14 cellular contexts compared by ENCODE assay signal in genomic region chr11:80592546-80592945, GRCh38.
DNase-seq lines count a peak whose midpoint lies in the region; ATAC-seq and TF ChIP-seq lines count a peak whose summit lies in the region.
"Had no signal": no experiment of that assay in that cellular context is flagged by ENCODE, and none has a peak within 500 bp of the region (broad histone marks: within the 10 kb centered on the region; RNA-seq: fewer than 3 reads in every experiment).

No MANE protein-coding gene starts in this region.

- H3K14ac ChIP-seq in mesenchymal stem cell (ENCODE audit: low read length in 2 of 2): no peak overlapping the region

- no peak overlapping the region for H2AK5ac ChIP-seq in mesenchymal stem cell (ENCODE audit: low read length, severe bottlenecking)

- no TSS peak for BruUV-seq in Caco-2 (replicated peaks; lab: Mats Ljungman, UMichigan)

- no peak overlapping the region for H2AFZ ChIP-seq in mesenchymal stem cell (ENCODE audit: low read depth, low read length)
- H2AFZ ChIP-seq in smooth muscle cell (ENCODE audit: low read depth): no peak overlapping the region

- H3K36me3 ChIP-seq in Caco-2 (ENCODE audit: control insufficient read depth, insufficient read depth, low read length) (no peaks in the 10 kb centered on the region), mesenchymal stem cell (ENCODE audit: control insufficient read depth in 1 of 2, insufficient read depth in 2 of 2, low read depth in 1 of 2, low read length in 2 of 2) (no peaks in the 10 kb centered on the region), smooth muscle cell (ENCODE audit: low read depth) (no peaks in the 10 kb centered on the region), mucosa of descending colon (ENCODE audit: low read depth) (no peaks in the 10 kb centered on the region)
- H3K36me3 ChIP-seq: BLaER1 had no signal

- H3K23ac ChIP-seq in mesenchymal stem cell (ENCODE audit: low read length in 2 of 2): no peak overlapping the region

- H3K4me2 ChIP-seq in mesenchymal stem cell (ENCODE audit: low read length, poor library complexity, severe bottlenecking) (no peak overlapping the region), smooth muscle cell (peak overlapping the region; percentile 76)
- H3K4me2 ChIP-seq: BLaER1 had no signal

- H3K27me3 ChIP-seq in Caco-2 (replicated peaks; ENCODE audit: control insufficient read depth, insufficient read depth, low read length) (no peaks in the 10 kb centered on the region), mesenchymal stem cell (ENCODE audit: control insufficient read depth in 1 of 2, insufficient read depth in 1 of 2, low read length in 2 of 2) (no peaks in the 10 kb centered on the region), smooth muscle cell (ENCODE audit: low read depth) (no peaks in the 10 kb centered on the region)
- H3K27me3 ChIP-seq: BLaER1 had no signal

- H3K4me1 ChIP-seq in Caco-2: peaks cover 46% of the 10 kb centered on the region
- no peaks in the 10 kb centered on the region for H3K4me1 ChIP-seq in mesenchymal stem cell (ENCODE audit: control insufficient read depth, insufficient read depth, low read depth, low read length)
- peaks cover 24% of the 10 kb centered on the region for H3K4me1 ChIP-seq in smooth muscle cell (ENCODE audit: low read depth)
- peaks cover 9% of the 10 kb centered on the region for H3K4me1 ChIP-seq in mucosa of descending colon (ENCODE audit: low read depth)
- H3K4me1 ChIP-seq: BLaER1 had no signal

- ATAC-seq in mucosa of descending colon (no peak), HG02973 (IDR thresholded peaks at IDR 0.05; ENCODE audit: unreplicated experiment) (no peak)

- H3K4me3 Mint-ChIP-seq in Caco-2 (ENCODE audit: unreplicated experiment): no peak overlapping the region
- H3K4me3 Mint-ChIP-seq: CD14-positive monocyte; CD4-positive, alpha-beta memory T cell; H9 had no signal

- peaks cover 28% of the 10 kb centered on the region for H3F3A ChIP-seq in smooth muscle cell (ENCODE audit: low read depth)

- no peak overlapping the region for H3K4me3 ChIP-seq in Caco-2 (ENCODE audit: low read depth, low read length)
- H3K4me3 ChIP-seq in mesenchymal stem cell (ENCODE audit: insufficient read depth in 1 of 2, low read depth in 1 of 2, low read length in 2 of 2): no peak overlapping the region
- no peak overlapping the region for H3K4me3 ChIP-seq in smooth muscle cell
- H3K4me3 ChIP-seq in mucosa of descending colon: no peak overlapping the region
- H3K4me3 ChIP-seq: BLaER1 had no signal

- no peak overlapping the region for H2BK120ac ChIP-seq in mesenchymal stem cell (ENCODE audit: low read depth, low read length)

- H2BK15ac ChIP-seq in mesenchymal stem cell (ENCODE audit: low read depth, poor library complexity, severe bottlenecking): no peak overlapping the region

- intact Hi-C loops in Caco-2 (cut with micrococcal nuclease; ENCODE audit: unreplicated experiment) (loop anchor here (10.0 kb wide), 1 partner anchor 642 kb away; no protein-coding TSS in a partner anchor), mucosa of descending colon (cut with DNase I, micrococcal nuclease) (no loop called here)

- H4K8ac ChIP-seq in mesenchymal stem cell (ENCODE audit: low read length): no peak overlapping the region

- no peak overlapping the region for H2BK12ac ChIP-seq in mesenchymal stem cell (ENCODE audit: low read length in 2 of 2)

- no peaks in the 10 kb centered on the region for H4K20me1 ChIP-seq in smooth muscle cell (ENCODE audit: low read depth)
- H4K20me1 ChIP-seq: BLaER1 had no signal

- CTCF ChIA-PET in Caco-2 (lab: Charles Lee): no interaction called here

- H3K27me3 Mint-ChIP-seq in Caco-2 (ENCODE audit: insufficient read depth, unreplicated experiment): no peaks in the 10 kb centered on the region
- H3K27me3 Mint-ChIP-seq: CD4-positive, alpha-beta memory T cell had no signal

- no peaks in the 10 kb centered on the region for H3K36me3 Mint-ChIP-seq in Caco-2 (ENCODE audit: insufficient read depth, unreplicated experiment)
- H3K36me3 Mint-ChIP-seq: CD14-positive monocyte; CD4-positive, alpha-beta memory T cell had no signal

- peaks cover 44% of the 10 kb centered on the region for H3K4me1 Mint-ChIP-seq in Caco-2 (ENCODE audit: low read depth, unreplicated experiment)
- H3K4me1 Mint-ChIP-seq: CD14-positive monocyte; CD4-positive, alpha-beta memory T cell had no signal

- no peak for TF ChIP-seq CTCF in Caco-2 (IDR thresholded peaks at IDR 0.05; ENCODE audit: insufficient read depth in 1 of 2, low read depth in 1 of 2, low read length in 1 of 2, severe bottlenecking in 1 of 2, unreplicated experiment in 1 of 2)
- TF ChIP-seq CTCF in smooth muscle cell (IDR thresholded peaks at IDR 0.05; ENCODE audit: borderline replicate concordance, insufficient read depth, poor library complexity, severe bottlenecking): no peak
- no peak for TF ChIP-seq CTCF in mucosa of descending colon (IDR thresholded peaks at IDR 0.05)

- 94% methylated on average over 1 of the region's 4 CpGs for WGBS in mesenchymal stem cell
- 55% methylated on average over 4 of the region's 4 CpGs for WGBS in smooth muscle cell (ENCODE audit: low lambda C conversion rate)

- no peaks in the 10 kb centered on the region; the same call in 1 of the 2 replicates for H3K9me3 ChIP-seq in Caco-2
- H3K9me3 ChIP-seq in mesenchymal stem cell (ENCODE audit: control insufficient read depth, low read length): no peaks in the 10 kb centered on the region
- H3K9me3 ChIP-seq in smooth muscle cell (replicated peaks; ENCODE audit: low read depth): no peaks in the 10 kb centered on the region
- H3K9me3 ChIP-seq in mucosa of descending colon: no peaks in the 10 kb centered on the region
- H3K9me3 ChIP-seq: BLaER1 had no signal

- DNase-seq in Caco-2 (no peak), H4 (ENCODE audit: low spot score) (peak; percentile 28), mesenchymal stem cell (peak; percentile 52), smooth muscle cell (lab: John Stamatoyannopoulos, UW; ENCODE audit: unreplicated experiment) (no peak), mucosa of descending colon (no peak), SKM-1 (lab: John Stamatoyannopoulos, UW; ENCODE audit: unreplicated experiment) (no peak)
- DNase-seq: 8988T; CD4-positive, alpha-beta memory T cell; GOT3; H9 had no signal

- no peak overlapping the region for H3K4ac ChIP-seq in mesenchymal stem cell (ENCODE audit: low read depth in 1 of 2, low read length in 2 of 2)

- no peak overlapping the region for H3K18ac ChIP-seq in mesenchymal stem cell (ENCODE audit: low read depth in 1 of 2, low read length in 2 of 2)

- POLR2A ChIA-PET in Caco-2 (lab: Charles Lee): no interaction called here

- H3K27ac Mint-ChIP-seq in Caco-2 (ENCODE audit: unreplicated experiment): peak overlapping the region; percentile 4
- H3K27ac Mint-ChIP-seq: CD14-positive monocyte; CD4-positive, alpha-beta memory T cell; H9 had no signal

- H3K79me1 ChIP-seq in mesenchymal stem cell (replicated peaks; ENCODE audit: low read length, poor library complexity, severe bottlenecking): no peaks in the 10 kb centered on the region

- no peak overlapping the region for H2BK5ac ChIP-seq in mesenchymal stem cell (ENCODE audit: low read depth, low read length, poor library complexity, severe bottlenecking)

- H3K27ac ChIP-seq in mesenchymal stem cell (ENCODE audit: low read length, poor library complexity, severe bottlenecking) (no peak overlapping the region), smooth muscle cell (ENCODE audit: low read depth) (peak overlapping the region; percentile 16)
- H3K27ac ChIP-seq: BLaER1, HL-60 had no signal

- H3K79me2 ChIP-seq in smooth muscle cell (ENCODE audit: low read depth): no peaks in the 10 kb centered on the region

- peaks cover 11% of the 10 kb centered on the region for H3K9me3 Mint-ChIP-seq in Caco-2 (ENCODE audit: unreplicated experiment)
- H3K9me3 Mint-ChIP-seq: H9 had no signal

- H3K9ac ChIP-seq in mesenchymal stem cell (ENCODE audit: low read length) (no peak overlapping the region), smooth muscle cell (ENCODE audit: low read depth) (no peak overlapping the region)
- H3K9ac ChIP-seq: BLaER1 had no signal

- no peak overlapping the region for H4K91ac ChIP-seq in mesenchymal stem cell (ENCODE audit: low read length)

Comparison
In these comparisons a context has a peak if more than half of its experiments do, and no peak if none do; other contexts are left out.
1. DNase-seq: peak in H4 (single experiment) and mesenchymal stem cell (single experiment); none in Caco-2 (0 of 2), smooth muscle cell (single experiment), mucosa of descending colon (0 of 3) and SKM-1 (single experiment).